Comparison of ENCODE assay signal across 8 cellular contexts in the genomic region with DNA sequence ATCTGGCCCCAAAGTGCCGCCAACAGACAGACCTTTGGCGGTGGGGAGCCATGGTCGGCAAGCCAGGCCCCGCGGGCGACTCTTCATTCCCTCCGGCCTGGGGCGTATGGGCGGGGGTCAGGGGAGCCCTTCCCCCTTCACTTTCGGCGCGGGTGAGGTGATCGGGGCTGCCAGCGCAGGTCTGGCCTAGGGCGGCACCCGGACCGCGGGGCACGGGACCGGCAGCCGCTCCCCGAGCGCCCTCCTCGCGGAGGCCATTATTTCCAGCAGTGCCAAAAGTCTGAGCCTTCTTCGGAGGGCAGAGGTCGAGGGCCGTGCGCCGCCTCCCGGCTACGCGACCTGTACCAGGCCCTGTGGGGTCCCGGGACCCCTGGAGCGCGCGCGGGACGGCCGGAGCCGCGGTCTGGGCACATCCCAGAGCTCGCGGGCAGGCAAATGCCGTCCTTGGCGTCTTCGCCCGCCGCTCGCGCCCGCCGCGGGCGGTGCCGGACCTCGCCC. TPM values are rescaled to one million over a fixed set of nuclear protein-coding genes. Genes with fewer than 3 reads are reported as not detected.
A peak's percentile ranks its signal among the peaks of the same experiment; 100 is the strongest.
DNase-seq lines count a peak whose midpoint lies in the region; ATAC-seq and TF ChIP-seq lines count a peak whose summit lies in the region.

No MANE protein-coding gene starts in this region.

- WGBS in spleen, 5 donors = 0% methylated on average over 1 to 57 of the region's 57 CpGs

- peaks cover 7% of the 10 kb centered on the region; the same call in 1 of the 2 replicates for H3K4me1 ChIP-seq in PC-9 (replicated peaks; ENCODE audit: insufficient read depth)
- H3K4me1 ChIP-seq in iPS-18a (ENCODE audit: control insufficient read depth, low read depth, low read length) = no peaks in the 10 kb centered on the region
- peaks cover 16 to 41% (median 32%) of the 10 kb centered on the region in 6 donors for H3K4me1 ChIP-seq in spleen

- no peak for TF ChIP-seq POLR2A in spleen (IDR thresholded peaks at IDR 0.05)

- no peaks in the 10 kb centered on the region for H3F3A ChIP-seq in PC-9 (ENCODE audit: insufficient read depth, low read depth)

- no peaks in the 10 kb centered on the region for H4K20me1 ChIP-seq in PC-9 (ENCODE audit: insufficient read depth)

- H3K4me2 ChIP-seq in PC-9 = peak overlapping the region; percentile 60

- DNase-seq in activated gamma-delta T cell treated with Interleukin-2 at 50 U/mL for 16 hours = peak; percentile 39
- no peak for DNase-seq in activated gamma-delta T cell (lab: John Stamatoyannopoulos, UW)
- DNase-seq in PC-9 = peak in 1 of 2 experiments; percentile 20
- DNase-seq in astrocyte of the hippocampus (ENCODE audit: low read depth, low spot score) = peak; percentile 67
- DNase-seq in spleen = peak; percentile 94
- no peak for DNase-seq in SKM-1 (lab: John Stamatoyannopoulos, UW; ENCODE audit: unreplicated experiment)

- H3K9me3 ChIP-seq in PC-9 (ENCODE audit: insufficient read depth, low read depth) = no peaks in the 10 kb centered on the region
- H3K9me3 ChIP-seq in iPS-18a (ENCODE audit: control insufficient read depth, low read depth, low read length) = peaks cover 8% of the 10 kb centered on the region
- no peaks in the 10 kb centered on the region for H3K9me3 ChIP-seq in spleen

- peaks cover 33% of the 10 kb centered on the region for H3K79me2 ChIP-seq in PC-9 (ENCODE audit: low read depth)

- no TSS peak for BruUV-seq in PC-9 (replicated peaks; lab: Mats Ljungman, UMichigan)

- H2AFZ ChIP-seq in PC-9 = no peak overlapping the region; the same call in 1 of the 2 replicates

- POLR2A ChIA-PET in PC-9 (lab: Charles Lee; ENCODE audit: unreplicated experiment) = interaction anchor here (0.6 kb wide), 1 partner anchor 441 kb away, joined by 13 read pairs; no protein-coding TSS in a partner anchor

- H3K27ac ChIP-seq in PC-9 (peak overlapping the region; percentile 61), iPS-18a (ENCODE audit: low read length) (peak overlapping the region; percentile 71), spleen (peak overlapping the region; percentile 97 to 100 (median 99))

- no peaks in the 10 kb centered on the region for H3K9me2 ChIP-seq in PC-9 (ENCODE audit: insufficient read depth)

- H3K36me3 ChIP-seq in PC-9 (ENCODE audit: low read depth) (no peaks in the 10 kb centered on the region), iPS-18a (ENCODE audit: control insufficient read depth, low read depth, low read length) (no peaks in the 10 kb centered on the region), spleen (no peaks in the 10 kb centered on the region)

- TF ChIP-seq CTCF in PC-9 (conservative IDR thresholded peaks at IDR 0.05) (no peak), spleen (IDR thresholded peaks at IDR 0.05 in 8 of 11, conservative IDR thresholded peaks at IDR 0.05 in 3 of 11) (peak in 1 of 11 experiments; percentile 3)

- peak; percentile 29 for ATAC-seq in HG02870 (IDR thresholded peaks at IDR 0.05; ENCODE audit: unreplicated experiment)

- CTCF ChIA-PET in PC-9 (lab: Charles Lee) = interaction anchor here (0.7 kb wide), 2 partner anchors 229 to 800 kb away, joined by 4 to 8 read pairs; no protein-coding TSS in a partner anchor

- H3K4me3 ChIP-seq in PC-9 (peak overlapping the region; percentile 58), iPS-18a (ENCODE audit: low read length) (peak overlapping the region; percentile 84), spleen (peak overlapping the region; percentile 50 to 88 (median 75))

- intact Hi-C loops in PC-9 (cut with micrococcal nuclease; ENCODE audit: unreplicated experiment) = loop anchor here (2.0 kb wide), 1 partner anchor 198 kb away; no protein-coding TSS in a partner anchor
- intact Hi-C loops in spleen (cut with DNase I; ENCODE audit: low total_unique reads) = loop anchor here (5.0 to 10.0 kb wide), 2 partner anchors 200 to 328 kb away; a partner anchor contains a TSS

- peak overlapping the region; percentile 76 for H3K9ac ChIP-seq in iPS-18a (ENCODE audit: low read length)

- H3K27me3 ChIP-seq in PC-9 (ENCODE audit: insufficient read depth, low read depth) (no peaks in the 10 kb centered on the region), iPS-18a (ENCODE audit: control insufficient read depth, insufficient read depth, low read length) (no peaks in the 10 kb centered on the region), spleen (replicated peaks in 1 of 7) (no peaks in the 10 kb centered on the region)

RNA-seq across cellular contexts. Expression of a gene that starts 0.6 kb away (rescaled TPM):
- 12.2 and 20.5 TPM in 2 replicates for total RNA-seq in PC-9 (2021)
- total RNA-seq in spleen = 10 to 100 TPM; 32.1 to 68.2 (median 51.2) TPM
- polyA plus RNA-seq in spleen = 10 to 100 TPM in 1 of 3 donors, 1 to 10 TPM in 2; 8.0 to 16.0 (median 8.2) TPM

RNA-seq across cellular contexts. Expression of a gene that starts 28.5 kb away (rescaled TPM):
- total RNA-seq in PC-9 (2021) (not detected in 2 replicates), spleen (not detected)
- polyA plus RNA-seq in spleen = not detected

Comparison
In these comparisons a context has a peak if more than half of its experiments do, and no peak if none do; other contexts are left out.
1. DNase-seq: peak in activated gamma-delta T cell treated with Interleukin-2 at 50 U/mL for 16 hours (single experiment), astrocyte of the hippocampus (single experiment) and spleen (single experiment); none in activated gamma-delta T cell (single experiment) and SKM-1 (single experiment).
2. Peak in every context shown above with its lines, with median percentiles within 50 percentile points of each other: H3K27ac ChIP-seq and H3K4me3 ChIP-seq.